ENCODE assay signal across 8 cellular contexts in genomic region chr17:57455063-57455914, GRCh38.
DNase-seq lines count a peak whose midpoint lies in the region; ATAC-seq, FAIRE-seq and TF ChIP-seq lines count a peak whose summit lies in the region.

No MANE protein-coding gene starts in this region.

- H3K27me3 ChIP-seq in PC-3 (ENCODE audit: low read length) (no peaks in the 10 kb centered on the region), prostate gland (replicated peaks; ENCODE audit: insufficient read depth) (no peaks in the 10 kb centered on the region)

- H3K9me3 Mint-ChIP-seq in activated T-cell treated with anti-CD3 and anti-CD28 coated beads, Interleukin-2, amount 50 U/mL, for 4 hours, result no peaks in the 10 kb centered on the region

- no peaks in the 10 kb centered on the region for H3F3A ChIP-seq in PC-3 (ENCODE audit: low read length, unreplicated experiment)

- WGBS in prostate gland, result 23% methylated on average over 25 of the region's 25 CpGs

- ATAC-seq in GM19438 (IDR thresholded peaks at IDR 0.05; ENCODE audit: low read depth, unreplicated experiment) (peak; percentile 63), HG03442 (IDR thresholded peaks at IDR 0.05; ENCODE audit: unreplicated experiment) (peak; percentile 78), PC-3 (no peak), SK-N-SH treated with all-trans-retinoic acid at 6 μM for 48 hours (no peak)
- ATAC-seq in activated T-cell treated with anti-CD3 and anti-CD28 coated beads, Interleukin-2, amount 50 U/mL, for 4 hours, result peak; percentile 73 to 79

- no peak for FAIRE-seq in kidney (lab: Jason Lieb, UNC)

- no TSS peak for BruUV-seq in PC-3 (replicated peaks; lab: Mats Ljungman, UMichigan)

- POLR2A ChIA-PET in PC-3 (lab: Charles Lee; ENCODE audit: unreplicated experiment), result no interaction called here

- no peak for TF ChIP-seq CTCF in kidney (IDR thresholded peaks at IDR 0.05; ENCODE audit: borderline replicate concordance, extremely low read depth, insufficient read depth)
- TF ChIP-seq CTCF in PC-3 (conservative IDR thresholded peaks at IDR 0.05; ENCODE audit: low read depth, low read length), result no peak
- no peak for TF ChIP-seq CTCF in prostate gland (IDR thresholded peaks at IDR 0.05)

- intact Hi-C loops in kidney (cut with DNase I), result no loop called here
- intact Hi-C loops in PC-3 (cut with micrococcal nuclease), result no loop called here
- intact Hi-C loops in prostate gland (cut with DNase I), result no loop called here

- H2AFZ ChIP-seq in PC-3 (ENCODE audit: low read length), result no peak overlapping the region

- peaks cover 77% of the 10 kb centered on the region for H3K4me1 Mint-ChIP-seq in activated T-cell treated with anti-CD3 and anti-CD28 coated beads, Interleukin-2, amount 50 U/mL, for 4 hours (ENCODE audit: low read depth)

- H3K9me3 ChIP-seq in kidney (ENCODE audit: control insufficient read depth in 1 of 2, low read length in 2 of 2), result no peaks in the 10 kb centered on the region
- H3K9me3 ChIP-seq in PC-3 (ENCODE audit: low read length), result no peaks in the 10 kb centered on the region
- H3K9me3 ChIP-seq in prostate gland, result no peaks in the 10 kb centered on the region

- H4K20me1 ChIP-seq in PC-3 (ENCODE audit: low read length), result no peaks in the 10 kb centered on the region

- DNase-seq in CD1c-positive myeloid dendritic cell (ENCODE audit: extremely low spot score), result peak; percentile 69
- DNase-seq in activated T-cell treated with anti-CD3 and anti-CD28 coated beads, Interleukin-2, amount 50 U/mL, for 4 hours, result peak; percentile 26
- no peak for DNase-seq in kidney
- DNase-seq in PC-3, result no peak
- no peak for DNase-seq in prostate gland (ENCODE audit: low spot score)

- H3K4me3 ChIP-seq in kidney (ENCODE audit: low read length in 2 of 2) (no peak overlapping the region), PC-3 (ENCODE audit: low read length) (no peak overlapping the region), prostate gland (no peak overlapping the region)

- no peak overlapping the region for H3K9ac ChIP-seq in kidney (ENCODE audit: low read length in 2 of 2)
- H3K9ac ChIP-seq in PC-3 (ENCODE audit: low read length), result no peak overlapping the region

- H3K4me2 ChIP-seq in PC-3 (ENCODE audit: low read length), result no peak overlapping the region

- no peaks in the 10 kb centered on the region for H3K79me2 ChIP-seq in PC-3 (ENCODE audit: low read length)

- peaks cover 11% of the 10 kb centered on the region for H3K36me3 Mint-ChIP-seq in activated T-cell treated with anti-CD3 and anti-CD28 coated beads, Interleukin-2, amount 50 U/mL, for 4 hours (ENCODE audit: insufficient read depth)

- no peaks in the 10 kb centered on the region for H3K9me2 ChIP-seq in PC-3 (replicated peaks; ENCODE audit: low read length)

- H3K4me3 Mint-ChIP-seq in activated T-cell treated with anti-CD3 and anti-CD28 coated beads, Interleukin-2, amount 50 U/mL, for 4 hours, result peak overlapping the region; percentile 13

- CTCF ChIA-PET in PC-3 (lab: Charles Lee), result no interaction called here

- peaks cover 0 to 4% of the 10 kb centered on the region in 2 donors for H3K36me3 ChIP-seq in kidney (ENCODE audit: control insufficient read depth in 1 of 2, insufficient read depth in 2 of 2, low read length in 2 of 2)
- H3K36me3 ChIP-seq in PC-3 (ENCODE audit: low read depth, low read length), result no peaks in the 10 kb centered on the region
- no peaks in the 10 kb centered on the region for H3K36me3 ChIP-seq in prostate gland

- H3K27me3 Mint-ChIP-seq in activated T-cell treated with anti-CD3 and anti-CD28 coated beads, Interleukin-2, amount 50 U/mL, for 4 hours (ENCODE audit: low read depth), result no peaks in the 10 kb centered on the region

- H3K27ac ChIP-seq in kidney (ENCODE audit: low read depth in 2 of 2, low read length in 2 of 2), result peak overlapping the region; percentile 5 to 27
- H3K27ac ChIP-seq in PC-3 (ENCODE audit: low read length), result no peak overlapping the region
- peak overlapping the region in 1 of 2 donors; percentile 30 for H3K27ac ChIP-seq in prostate gland

- H3K4me1 ChIP-seq in kidney (ENCODE audit: control insufficient read depth in 1 of 2, insufficient read depth in 1 of 2, low read depth in 1 of 2, low read length in 2 of 2), result peaks cover 15 to 17% of the 10 kb centered on the region in 2 donors
- H3K4me1 ChIP-seq in PC-3 (ENCODE audit: insufficient read depth, low read length), result peaks cover 10% of the 10 kb centered on the region
- no peaks in the 10 kb centered on the region for H3K4me1 ChIP-seq in prostate gland (replicated peaks)

- TF ChIP-seq POLR2A in prostate gland (IDR thresholded peaks at IDR 0.05), result no peak

TF ChIP-seq in SK-N-SH treated with all-trans-retinoic acid at 6 μM for 48 hours, 23 proteins besides CTCF, POLR2A, EP300 and RAD21:
- no peak for TF ChIP-seq SNAI2 (CRISPR knock-in tag; IDR thresholded peaks at IDR 0.05)
- TF ChIP-seq, protein P1, sequence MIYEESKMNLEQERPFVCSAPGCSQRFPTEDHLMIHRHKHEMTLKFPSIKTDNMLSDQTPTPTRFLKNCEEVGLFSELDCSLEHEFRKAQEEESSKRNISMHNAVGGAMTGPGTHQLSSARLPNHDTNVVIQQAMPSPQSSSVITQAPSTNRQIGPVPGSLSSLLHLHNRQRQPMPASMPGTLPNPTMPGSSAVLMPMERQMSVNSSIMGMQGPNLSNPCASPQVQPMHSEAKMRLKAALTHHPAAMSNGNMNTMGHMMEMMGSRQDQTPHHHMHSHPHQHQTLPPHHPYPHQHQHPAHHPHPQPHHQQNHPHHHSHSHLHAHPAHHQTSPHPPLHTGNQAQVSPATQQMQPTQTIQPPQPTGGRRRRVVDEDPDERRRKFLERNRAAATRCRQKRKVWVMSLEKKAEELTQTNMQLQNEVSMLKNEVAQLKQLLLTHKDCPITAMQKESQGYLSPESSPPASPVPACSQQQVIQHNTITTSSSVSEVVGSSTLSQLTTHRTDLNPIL (CRISPR knock-in tag; IDR thresholded peaks at IDR 0.05; ENCODE audit: low read depth), result no peak
- no peak for TF ChIP-seq ZNF70 (CRISPR knock-in tag; IDR thresholded peaks at IDR 0.05)
- no peak for TF ChIP-seq ISL1 (CRISPR knock-in tag; IDR thresholded peaks at IDR 0.05)
- TF ChIP-seq PPARA (CRISPR knock-in tag; IDR thresholded peaks at IDR 0.05; ENCODE audit: borderline replicate concordance), result no peak
- no peak for TF ChIP-seq CSRNP3 (CRISPR knock-in tag; IDR thresholded peaks at IDR 0.05)
- TF ChIP-seq PATZ1 (CRISPR knock-in tag; IDR thresholded peaks at IDR 0.05; ENCODE audit: borderline replicate concordance), result no peak
- no peak for TF ChIP-seq ZNF565 (CRISPR knock-in tag; conservative IDR thresholded peaks at IDR 0.05; ENCODE audit: low read depth)
- TF ChIP-seq ZFP3 (CRISPR knock-in tag; IDR thresholded peaks at IDR 0.05), result no peak
- no peak for TF ChIP-seq CSDC2 (CRISPR knock-in tag; IDR thresholded peaks at IDR 0.05)
- TF ChIP-seq, protein P2, sequence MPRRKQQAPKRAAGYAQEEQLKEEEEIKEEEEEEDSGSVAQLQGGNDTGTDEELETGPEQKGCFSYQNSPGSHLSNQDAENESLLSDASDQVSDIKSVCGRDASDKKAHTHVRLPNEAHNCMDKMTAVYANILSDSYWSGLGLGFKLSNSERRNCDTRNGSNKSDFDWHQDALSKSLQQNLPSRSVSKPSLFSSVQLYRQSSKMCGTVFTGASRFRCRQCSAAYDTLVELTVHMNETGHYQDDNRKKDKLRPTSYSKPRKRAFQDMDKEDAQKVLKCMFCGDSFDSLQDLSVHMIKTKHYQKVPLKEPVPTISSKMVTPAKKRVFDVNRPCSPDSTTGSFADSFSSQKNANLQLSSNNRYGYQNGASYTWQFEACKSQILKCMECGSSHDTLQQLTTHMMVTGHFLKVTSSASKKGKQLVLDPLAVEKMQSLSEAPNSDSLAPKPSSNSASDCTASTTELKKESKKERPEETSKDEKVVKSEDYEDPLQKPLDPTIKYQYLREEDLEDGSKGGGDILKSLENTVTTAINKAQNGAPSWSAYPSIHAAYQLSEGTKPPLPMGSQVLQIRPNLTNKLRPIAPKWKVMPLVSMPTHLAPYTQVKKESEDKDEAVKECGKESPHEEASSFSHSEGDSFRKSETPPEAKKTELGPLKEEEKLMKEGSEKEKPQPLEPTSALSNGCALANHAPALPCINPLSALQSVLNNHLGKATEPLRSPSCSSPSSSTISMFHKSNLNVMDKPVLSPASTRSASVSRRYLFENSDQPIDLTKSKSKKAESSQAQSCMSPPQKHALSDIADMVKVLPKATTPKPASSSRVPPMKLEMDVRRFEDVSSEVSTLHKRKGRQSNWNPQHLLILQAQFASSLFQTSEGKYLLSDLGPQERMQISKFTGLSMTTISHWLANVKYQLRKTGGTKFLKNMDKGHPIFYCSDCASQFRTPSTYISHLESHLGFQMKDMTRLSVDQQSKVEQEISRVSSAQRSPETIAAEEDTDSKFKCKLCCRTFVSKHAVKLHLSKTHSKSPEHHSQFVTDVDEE (CRISPR knock-in tag; IDR thresholded peaks at IDR 0.05), result no peak
- TF ChIP-seq TOX (CRISPR knock-in tag; IDR thresholded peaks at IDR 0.05; ENCODE audit: borderline replicate concordance), result no peak

Comparison
In these comparisons a context has a peak if more than half of its experiments do, and no peak if none do; other contexts are left out.
1. DNase-seq: peak in CD1c-positive myeloid dendritic cell (single experiment) and activated T-cell treated with anti-CD3 and anti-CD28 coated beads, Interleukin-2, amount 50 U/mL, for 4 hours (single experiment); none in kidney (single experiment), PC-3 (single experiment) and prostate gland (single experiment).
2. ATAC-seq: peak in GM19438 (single experiment), HG03442 (single experiment) and activated T-cell treated with anti-CD3 and anti-CD28 coated beads, Interleukin-2, amount 50 U/mL, for 4 hours (2 of 2); none in PC-3 (single experiment) and SK-N-SH treated with all-trans-retinoic acid at 6 μM for 48 hours (single experiment).